16 cellular contexts compared by ENCODE assay signal in the genomic region with DNA sequence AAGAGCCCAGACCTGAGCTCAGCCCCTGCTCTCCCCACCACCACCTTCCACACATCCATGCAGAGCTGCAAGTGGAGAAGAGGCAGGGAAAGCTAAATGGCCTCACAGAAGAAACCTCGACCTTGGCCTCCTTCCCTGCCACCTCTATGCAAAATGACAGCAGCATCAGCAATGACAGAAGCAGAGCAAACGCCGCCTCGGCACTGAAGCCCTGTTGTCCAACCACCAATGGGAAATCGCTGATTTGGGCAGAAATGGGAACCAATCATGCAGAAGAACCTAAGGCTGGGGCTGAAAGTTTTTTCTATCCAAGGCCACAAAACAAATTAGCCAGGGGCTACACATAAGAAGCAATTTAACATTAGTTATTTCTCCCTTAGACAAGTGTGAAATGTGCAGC. TPM values are rescaled to one million over a fixed set of nuclear protein-coding genes. Genes with fewer than 3 reads are reported as not detected.
DNase-seq lines count a peak whose midpoint lies in the region; ATAC-seq, FAIRE-seq and TF ChIP-seq lines count a peak whose summit lies in the region.
"Had no signal": no experiment of that assay in that cellular context is flagged by ENCODE, and none has a peak within 500 bp of the region (broad histone marks: within the 10 kb centered on the region; RNA-seq: fewer than 3 reads in every experiment).

No MANE protein-coding gene starts in this region.

- H3K36me3 Mint-ChIP-seq in T-helper 17 cell (ENCODE audit: low read depth) (peaks cover 2% of the 10 kb centered on the region), endothelial cell (ENCODE audit: low read depth, unreplicated experiment) (peaks cover 8% of the 10 kb centered on the region), type B pancreatic cell (peaks cover 15% of the 10 kb centered on the region)

- no peak for TF ChIP-seq CTCF in HepG2 (CRISPR knock-in tag; IDR thresholded peaks at IDR 0.05)
- no peak for TF ChIP-seq CTCF in right lobe of liver (IDR thresholded peaks at IDR 0.05)
- TF ChIP-seq CTCF in endothelial cell (IDR thresholded peaks at IDR 0.05; ENCODE audit: unreplicated experiment): no peak
- TF ChIP-seq CTCF in type B pancreatic cell (conservative IDR thresholded peaks at IDR 0.05): no peak
- TF ChIP-seq CTCF in thyroid gland (IDR thresholded peaks at IDR 0.05): no peak

- in situ Hi-C loops in HepG2 (cut with HindIII; ENCODE audit: extremely low pct_ligation_motif_present, low pct_unique_long_range_greater_than_20kb): no loop called here

- no peak overlapping the region for H3K4me3 Mint-ChIP-seq in T-helper 17 cell
- H3K4me3 Mint-ChIP-seq in endothelial cell (ENCODE audit: unreplicated experiment): peak overlapping the region; percentile 39
- no peak overlapping the region for H3K4me3 Mint-ChIP-seq in type B pancreatic cell

- POLR2A ChIA-PET in HepG2 (lab: Yijun Ruan, JAX): interaction anchor here (0.6 kb wide), 1 partner anchor 15 kb away, joined by 3 read pairs; no protein-coding TSS in a partner anchor

- CTCF ChIA-PET in HepG2 (lab: Yijun Ruan, JAX; ENCODE audit: low intra/inter-chr PET ratio, low total read pairs): no interaction called here

- H3K27ac ChIP-seq in HepG2 (ENCODE audit: extremely low read length, insufficient read depth, low read length): no peak overlapping the region
- no peak overlapping the region for H3K27ac ChIP-seq in right lobe of liver
- H3K27ac ChIP-seq in thyroid gland: no peak overlapping the region
- H3K27ac ChIP-seq: body of pancreas had no signal

- H3K4me2 ChIP-seq in HepG2 (ENCODE audit: low read depth, low read length): no peak overlapping the region

- WGBS in HepG2 (ENCODE audit: low lambda C conversion rate): 90% methylated on average over 5 of the region's 5 CpGs
- 58% methylated on average over 5 of the region's 5 CpGs for WGBS in right lobe of liver (ENCODE audit: insufficient coverage, low coverage, low lambda C conversion rate, missing lambda C conversion rate)
- 76 to 78% methylated on average over 5 of the region's 5 CpGs for WGBS in thyroid gland, 2 donors

- peaks cover 68% of the 10 kb centered on the region for H3K4me1 Mint-ChIP-seq in T-helper 17 cell
- H3K4me1 Mint-ChIP-seq in endothelial cell (ENCODE audit: unreplicated experiment): peaks cover 80% of the 10 kb centered on the region
- peaks cover 62% of the 10 kb centered on the region for H3K4me1 Mint-ChIP-seq in type B pancreatic cell (ENCODE audit: unreplicated experiment)

- TF ChIP-seq EP300 in HepG2 (IDR thresholded peaks at IDR 0.05; ENCODE audit: low read depth in 2 of 2, low read length in 2 of 2) (no peak), HepG2 (CRISPR knock-in tag; IDR thresholded peaks at IDR 0.05; ENCODE audit: borderline replicate concordance) (no peak)

- no peaks in the 10 kb centered on the region for H3K27me3 Mint-ChIP-seq in T-helper 17 cell
- H3K27me3 Mint-ChIP-seq in endothelial cell (ENCODE audit: unreplicated experiment): peaks cover 10% of the 10 kb centered on the region
- no peaks in the 10 kb centered on the region for H3K27me3 Mint-ChIP-seq in type B pancreatic cell

- TF ChIP-seq POLR2A in HepG2 (IDR thresholded peaks at IDR 0.05; ENCODE audit: insufficient read depth in 1 of 2, low read depth in 2 of 2, low read length in 2 of 2) (no peak), right lobe of liver (IDR thresholded peaks at IDR 0.05) (no peak), erythroblast (IDR thresholded peaks at IDR 0.05; ENCODE audit: low read length) (no peak), thyroid gland (IDR thresholded peaks at IDR 0.05) (no peak)

- no TSS peak for BruUV-seq in HepG2 (replicated peaks; lab: Mats Ljungman, UMichigan)

- no peaks in the 10 kb centered on the region for H3K27me3 ChIP-seq in HepG2 (ENCODE audit: control insufficient read depth in 1 of 2, insufficient read depth in 2 of 2, low read length in 2 of 2)
- H3K27me3 ChIP-seq in right lobe of liver: no peaks in the 10 kb centered on the region
- H3K27me3 ChIP-seq in thyroid gland: no peaks in the 10 kb centered on the region
- H3K27me3 ChIP-seq: body of pancreas, spleen, stomach had no signal

- H3K9ac ChIP-seq in HepG2 (ENCODE audit: insufficient read depth, low read depth, low read length): no peak overlapping the region

- H3K27ac Mint-ChIP-seq in T-helper 17 cell: peak overlapping the region; percentile 86
- peak overlapping the region; percentile 45 for H3K27ac Mint-ChIP-seq in endothelial cell (ENCODE audit: unreplicated experiment)
- peak overlapping the region; percentile 9 for H3K27ac Mint-ChIP-seq in type B pancreatic cell

- no peak for DNase-seq in HepG2 (ENCODE audit: low spot score)
- DNase-seq in right lobe of liver: no peak
- no peak for DNase-seq in T-helper 17 cell
- DNase-seq in endothelial cell (ENCODE audit: low spot score): no peak
- no peak for DNase-seq in type B pancreatic cell (ENCODE audit: extremely low spot score, unreplicated experiment)
- DNase-seq in erythroblast (lab: John Stamatoyannopoulos, UW): no peak
- DNase-seq in thyroid gland: no peak
- DNase-seq: activated naive CD4-positive, alpha-beta T cell; body of pancreas; effector memory CD4-positive, alpha-beta T cell; left colon; NCI-H226; spleen; stomach had no signal

- no peak for FAIRE-seq in HepG2 (lab: Jason Lieb, UNC)

- H3K4me1 ChIP-seq in HepG2 (ENCODE audit: insufficient read depth, low read length) (peaks cover 58% of the 10 kb centered on the region), right lobe of liver (peaks cover 0 to 57% (median 24%) of the 10 kb centered on the region in 4 donors), thyroid gland (peaks cover 21 to 53% of the 10 kb centered on the region in 2 donors)

- H2AFZ ChIP-seq in HepG2 (ENCODE audit: low read length): no peak overlapping the region

- H3K9me3 ChIP-seq in HepG2 (ENCODE audit: low read length) (no peaks in the 10 kb centered on the region), right lobe of liver (no peaks in the 10 kb centered on the region), T-helper 17 cell (ENCODE audit: control insufficient read depth, low read length, poor library complexity, severe bottlenecking) (no peaks in the 10 kb centered on the region), thyroid gland (no peaks in the 10 kb centered on the region)
- H3K9me3 ChIP-seq: body of pancreas, spleen, stomach had no signal

- H4K20me1 ChIP-seq in HepG2 (ENCODE audit: insufficient read depth, low read length): peaks cover 91% of the 10 kb centered on the region

- H3K79me2 ChIP-seq in HepG2 (ENCODE audit: insufficient read depth, low read length): peaks cover 96% of the 10 kb centered on the region

- H3K4me3 ChIP-seq in HepG2 (replicated peaks in 1 of 3; ENCODE audit: insufficient read depth in 1 of 3, low read depth in 2 of 3, low read length in 3 of 3) (no peak overlapping the region), right lobe of liver (no peak overlapping the region), thyroid gland (replicated peaks in 1 of 3) (no peak overlapping the region)
- H3K4me3 ChIP-seq: body of pancreas, SK-N-MC, spleen, stomach had no signal

- intact Hi-C loops in HepG2 (cut with micrococcal nuclease; ENCODE audit: unreplicated experiment): no loop called here
- intact Hi-C loops in right lobe of liver (cut with DNase I): no loop called here
- intact Hi-C loops in thyroid gland (cut with DNase I): no loop called here

- no peak for TF ChIP-seq RAD21 in HepG2 (CRISPR knock-in tag; IDR thresholded peaks at IDR 0.05)

- ATAC-seq in HepG2 (no peak), right lobe of liver (no peak), T-helper 17 cell (no peak), HG02759 (IDR thresholded peaks at IDR 0.05; ENCODE audit: unreplicated experiment) (no peak)
- ATAC-seq: body of pancreas, left colon had no signal

- H3K36me3 ChIP-seq in HepG2 (replicated peaks in 1 of 2; ENCODE audit: control insufficient read depth in 1 of 2, insufficient read depth in 2 of 2, low read length in 2 of 2) (peaks cover 3 to 45% of the 10 kb centered on the region in 2 experiments; a peak in 4 of 5 replicates), right lobe of liver (no peaks in the 10 kb centered on the region), thyroid gland (no peaks in the 10 kb centered on the region)
- H3K36me3 ChIP-seq: stomach had no signal

- no peaks in the 10 kb centered on the region for H3K9me3 Mint-ChIP-seq in endothelial cell (ENCODE audit: unreplicated experiment)
- H3K9me3 Mint-ChIP-seq in type B pancreatic cell: no peaks in the 10 kb centered on the region

TF ChIP-seq in HepG2, 621 proteins besides CTCF, POLR2A, EP300 and RAD21:
- no peak for TF ChIP-seq NCOA2 (CRISPR knock-in tag; IDR thresholded peaks at IDR 0.05)
- TF ChIP-seq MAFK (conservative IDR thresholded peaks at IDR 0.05 in 1 of 2, IDR thresholded peaks at IDR 0.05 in 1 of 2; ENCODE audit: low read length in 2 of 2): 0 out of 4 replicates have a peak, but pooled peaks have one; percentile 13 to 14
TF ChIP-seq in HepG2: peak in this region for 1.

RNA-seq across cellular contexts. Expression of gene ANP32A, which starts 22.0 kb away (rescaled TPM):
- total RNA-seq in HepG2 (2016; rRNA removed; fragmentation: Illumina TruSeq; extraction: Trizol) (206 and 323 TPM in 2 replicates), right lobe of liver (10 to 100 TPM; 39.9 to 66.6 (median 49.0) TPM), T-helper 17 cell (10 to 100 TPM; 78.7 to 83.3 TPM), endothelial cell (ENCODE audit: unreplicated experiment) (248 TPM), type B pancreatic cell (ENCODE audit: low replicate concordance) (167 and 222 TPM in 2 replicates), thyroid gland (100 to 1,000 TPM in 1 of 4 donors, 10 to 100 TPM in 3; 65.4 to 116 (median 79.5) TPM)
- total RNA-seq in HepG2 (2016; cell fraction: cytosol; rRNA removed; fragmentation: Illumina TruSeq; extraction: Trizol; ENCODE audit: low read depth): 20.6 and 23.7 TPM in 2 replicates
- total RNA-seq in HepG2 (2016; cell fraction: insoluble cytoplasmic fraction; rRNA removed; fragmentation: Illumina TruSeq; extraction: Trizol): 211 and 312 TPM in 2 replicates
- 33.5 and 37.5 TPM in 2 replicates for total RNA-seq in HepG2 (2016; cell fraction: membrane; rRNA removed; fragmentation: Illumina TruSeq; extraction: Trizol)
- total RNA-seq in HepG2 (2016; cell fraction: nucleus; rRNA removed; fragmentation: Illumina TruSeq; extraction: Trizol): 81.8 and 84.7 TPM in 2 replicates
- polyA plus RNA-seq in HepG2 (2011; rRNA removed): 49.3 and 60.6 TPM in 2 replicates
- polyA plus RNA-seq in HepG2 (2011; cell fraction: cytosol; rRNA removed): 28.0 and 36.6 TPM in 2 replicates
- 25.1 and 25.6 TPM in 2 replicates for polyA plus RNA-seq in HepG2 (2011; cell fraction: nucleus; rRNA removed)
- polyA plus RNA-seq in HepG2 (2012): 144 and 186 TPM in 2 replicates
- 21.7 and 22.0 TPM in 2 replicates for polyA plus RNA-seq in HepG2 (2016; cell fraction: cytosol; fragmentation: Illumina TruSeq; extraction: Trizol; ENCODE audit: low read depth)
- polyA plus RNA-seq in HepG2 (2016; cell fraction: insoluble cytoplasmic fraction; fragmentation: Illumina TruSeq; extraction: Trizol; ENCODE audit: low read depth): 513 and 558 TPM in 2 replicates
- 26.3 and 31.3 TPM in 2 replicates for polyA plus RNA-seq in HepG2 (2016; cell fraction: membrane; fragmentation: Illumina TruSeq; extraction: Trizol; ENCODE audit: low read depth)
- polyA plus RNA-seq in HepG2 (2016; cell fraction: nucleus; fragmentation: Illumina TruSeq; extraction: Trizol; ENCODE audit: insufficient read depth, low read depth): 158 and 180 TPM in 2 replicates
- 22.9 and 64.5 TPM in 2 replicates for polyA minus RNA-seq in HepG2 (2011; rRNA and poly(A)+ RNA removed; ENCODE audit: low replicate concordance)
- polyA minus RNA-seq in HepG2 (2011; cell fraction: cytosol; rRNA and poly(A)+ RNA removed): 29.8 and 35.1 TPM in 2 replicates
- 54.8 and 55.4 TPM in 2 replicates for polyA minus RNA-seq in HepG2 (2011; cell fraction: nucleus; rRNA and poly(A)+ RNA removed)

Comparison
In these comparisons a context has a peak if more than half of its experiments do, and no peak if none do; other contexts are left out.
1. H3K27ac Mint-ChIP-seq: peak in every context shown above with its lines; median percentile 86 in T-helper 17 cell; 45 in endothelial cell; 9 in type B pancreatic cell.